In the genomic region with DNA sequence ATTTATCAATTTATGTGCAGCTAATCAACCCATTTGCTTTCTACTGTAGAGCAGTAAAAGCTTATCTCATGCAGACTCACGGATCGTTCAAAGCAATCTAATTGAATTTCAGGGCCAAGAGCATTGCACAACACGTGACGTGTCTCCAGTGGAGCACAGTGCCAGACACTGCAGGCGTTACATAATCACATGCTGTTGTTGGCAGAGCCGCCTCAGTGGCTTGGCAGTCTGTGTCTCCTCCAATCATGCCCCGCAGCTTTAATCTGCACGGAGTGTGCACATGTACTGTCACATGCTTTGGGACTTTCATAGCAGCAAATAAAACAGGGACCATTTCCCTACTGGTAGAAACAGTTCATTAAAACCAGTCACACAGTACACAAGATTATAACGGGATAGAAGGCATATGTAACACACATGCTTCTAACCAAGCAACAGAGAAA, we compare ENCODE assay signal across 8 cellular contexts.
DNase-seq lines count a peak whose midpoint lies in the region; ATAC-seq and TF ChIP-seq lines count a peak whose summit lies in the region.

No MANE protein-coding gene starts in this region.

- POLR2A ChIA-PET in activated CD4-positive, alpha-beta memory T cell treated with anti-CD3 and anti-CD28 coated beads for 36 hours (lab: Charles Lee), result no interaction called here

- intact Hi-C loops in heart right ventricle (cut with DNase I), result no loop called here
- intact Hi-C loops in activated CD4-positive, alpha-beta memory T cell treated with anti-CD3 and anti-CD28 coated beads for 36 hours (cut with micrococcal nuclease), result loop anchor here (2.0 to 10.0 kb wide), 3 partner anchors 89 to 427 kb away; no protein-coding TSS in a partner anchor

- H3K4me3 Mint-ChIP-seq in HFFc6, result peak overlapping the region; percentile 1; the same call in 1 of the 2 replicates
- no peak overlapping the region for H3K4me3 Mint-ChIP-seq in activated CD4-positive, alpha-beta memory T cell treated with anti-CD3 and anti-CD28 coated beads for 36 hours

- WGBS in heart right ventricle, 2 donors, result 26 to 32% methylated on average over 9 of the region's 9 CpGs

- peak overlapping the region; percentile 52 for H3K27ac ChIP-seq in VCaP
- H3K27ac ChIP-seq in heart right ventricle, result peak overlapping the region in 7 of 10 donors; percentile 2 to 72 (median 53)

- DNase-seq in HFFc6, result peak; percentile 85
- peak; percentile 77 to 87 for DNase-seq in heart right ventricle
- DNase-seq in retinal pigment epithelial cell (ENCODE audit: low read depth), result peak; percentile 100
- no peak for DNase-seq in DMS79 (lab: John Stamatoyannopoulos, UW)
- no peak for DNase-seq in activated CD4-positive, alpha-beta memory T cell treated with anti-CD3 and anti-CD28 coated beads for 36 hours

- H3K27me3 Mint-ChIP-seq in HFFc6 (ENCODE audit: insufficient read depth), result no peaks in the 10 kb centered on the region
- no peaks in the 10 kb centered on the region for H3K27me3 Mint-ChIP-seq in activated CD4-positive, alpha-beta memory T cell treated with anti-CD3 and anti-CD28 coated beads for 36 hours

- ATAC-seq in heart right ventricle (peak; percentile 97 to 100 (median 100)), GM18520 (IDR thresholded peaks at IDR 0.05; ENCODE audit: unreplicated experiment) (no peak), GM18861 (IDR thresholded peaks at IDR 0.05; ENCODE audit: unreplicated experiment) (no peak)

- H3K4me3 ChIP-seq in heart right ventricle (no peak overlapping the region), retinal pigment epithelial cell (ENCODE audit: low read length) (no peak overlapping the region)

- peaks cover 11% of the 10 kb centered on the region for H3K36me3 Mint-ChIP-seq in HFFc6 (ENCODE audit: low read depth)
- peaks cover 31% of the 10 kb centered on the region for H3K36me3 Mint-ChIP-seq in activated CD4-positive, alpha-beta memory T cell treated with anti-CD3 and anti-CD28 coated beads for 36 hours

- peaks cover 11% of the 10 kb centered on the region for H3K9me3 Mint-ChIP-seq in HFFc6
- peaks cover 27% of the 10 kb centered on the region for H3K9me3 Mint-ChIP-seq in activated CD4-positive, alpha-beta memory T cell treated with anti-CD3 and anti-CD28 coated beads for 36 hours

- H3K27ac Mint-ChIP-seq in HFFc6, result peak overlapping the region; percentile 64
- H3K27ac Mint-ChIP-seq in activated CD4-positive, alpha-beta memory T cell treated with anti-CD3 and anti-CD28 coated beads for 36 hours, result no peak overlapping the region

- H3K36me3 ChIP-seq in heart right ventricle, result peaks cover 0 to 16% (median 0%) of the 10 kb centered on the region in 9 donors

- TF ChIP-seq CTCF in HFFc6 (IDR thresholded peaks at IDR 0.05) (no peak), VCaP (conservative IDR thresholded peaks at IDR 0.05) (peak; percentile 16; the same call in 1 of the 2 replicates), heart right ventricle (IDR thresholded peaks at IDR 0.05) (no peak), retinal pigment epithelial cell (conservative IDR thresholded peaks at IDR 0.05; ENCODE audit: low read depth, low read length) (no peak)

- peaks cover 0 to 40% (median 21%) of the 10 kb centered on the region in 11 donors for H3K9me3 ChIP-seq in heart right ventricle

- peaks cover 0 to 19% (median 4%) of the 10 kb centered on the region in 9 donors for H3K4me1 ChIP-seq in heart right ventricle

- H3K4me1 Mint-ChIP-seq in HFFc6 (ENCODE audit: low read depth), result peaks cover 9% of the 10 kb centered on the region
- H3K4me1 Mint-ChIP-seq in activated CD4-positive, alpha-beta memory T cell treated with anti-CD3 and anti-CD28 coated beads for 36 hours (ENCODE audit: low read depth), result peaks cover 7% of the 10 kb centered on the region

- CTCF ChIA-PET in activated CD4-positive, alpha-beta memory T cell treated with anti-CD3 and anti-CD28 coated beads for 36 hours (lab: Charles Lee), result interaction anchor here (1.4 to 1.5 kb wide), 2 partner anchors 405 to 426 kb away, joined by 4 to 6 read pairs; no protein-coding TSS in a partner anchor

- no peaks in the 10 kb centered on the region for H3K27me3 ChIP-seq in heart right ventricle

Comparison
In these comparisons a context has a peak if more than half of its experiments do, and no peak if none do; other contexts are left out.
1. DNase-seq: peak in HFFc6 (single experiment), heart right ventricle (2 of 2) and retinal pigment epithelial cell (single experiment); none in DMS79 (single experiment) and activated CD4-positive, alpha-beta memory T cell treated with anti-CD3 and anti-CD28 coated beads for 36 hours (single experiment).
2. ATAC-seq: peak in heart right ventricle (8 of 8); none in GM18520 (single experiment) and GM18861 (single experiment).